ENCODE assay signal across 17 cellular contexts in genomic region chr5:136033848-136034247, GRCh38. TPM values are rescaled to one million over a fixed set of nuclear protein-coding genes. Genes with fewer than 3 reads are reported as not detected.
A peak's percentile ranks its signal among the peaks of the same experiment; 100 is the strongest.
DNase-seq lines count a peak whose midpoint lies in the region; ATAC-seq and TF ChIP-seq lines count a peak whose summit lies in the region.
"Had no signal": no experiment of that assay in that cellular context is flagged by ENCODE, and none has a peak within 500 bp of the region (broad histone marks: within the 10 kb centered on the region; RNA-seq: fewer than 3 reads in every experiment).

No MANE protein-coding gene starts in this region.

- no peak overlapping the region for H3K14ac ChIP-seq in IMR-90 (replicated peaks; ENCODE audit: low read depth, low read length)

- no peak overlapping the region; the same call in 1 of the 2 replicates for H2BK20ac ChIP-seq in IMR-90 (ENCODE audit: low read depth, low read length)

- intact Hi-C loops in IMR-90 (cut with micrococcal nuclease) = loop anchor here (2.0 kb wide), 1 partner anchor 25 kb away; no protein-coding TSS in a partner anchor
- intact Hi-C loops in spleen (cut with DNase I; ENCODE audit: low total_unique reads) = no loop called here

- H4K20me1 ChIP-seq in IMR-90 (ENCODE audit: insufficient read depth, low read length) (peaks cover 50% of the 10 kb centered on the region), SU-DHL-6 (ENCODE audit: low read depth, low read length) (no peaks in the 10 kb centered on the region)

- no peak overlapping the region; the same call in 1 of the 2 replicates for H4K5ac ChIP-seq in IMR-90 (ENCODE audit: low read depth, low read length)

- peak overlapping the region; percentile 30 to 61; a peak in 3 of 4 replicates for H4K8ac ChIP-seq in IMR-90 (ENCODE audit: low read depth in 2 of 2, low read length in 2 of 2)

- peak overlapping the region; percentile 53 for H2BK5ac ChIP-seq in IMR-90 (ENCODE audit: low read depth, low read length, poor library complexity, severe bottlenecking)

- CTCF ChIA-PET in IMR-90 (lab: Yijun Ruan, JAX) = no interaction called here

- H2AFZ ChIP-seq in IMR-90 (replicated peaks; ENCODE audit: low read length, poor library complexity) (peak overlapping the region; percentile 5), SU-DHL-6 (ENCODE audit: low read depth, low read length, severe bottlenecking) (peak overlapping the region; percentile 2)
- H2AFZ ChIP-seq: hepatocyte had no signal

- H3K9ac ChIP-seq in IMR-90 (ENCODE audit: low read depth, low read length) (0 out of 2 replicates have a peak overlapping the region, but pooled peaks have one; percentile 2), SU-DHL-6 (ENCODE audit: low read length) (no peak overlapping the region)

- H3K56ac ChIP-seq in IMR-90 (ENCODE audit: extremely low read depth, insufficient read depth, low read length) = no peak overlapping the region

- H4K91ac ChIP-seq in IMR-90 (ENCODE audit: insufficient read depth, low read depth, low read length) = no peak overlapping the region

- H3K79me1 ChIP-seq in IMR-90 (ENCODE audit: low read depth in 1 of 2, low read length in 2 of 2) = peaks cover 33 to 91% of the 10 kb centered on the region in 2 experiments

- DNase-seq in IMR-90 (no peak), fibroblast of the aortic adventitia (ENCODE audit: low read depth) (peak; percentile 71), spleen (peak; percentile 32), activated T-cell treated with anti-CD3 and anti-CD28 coated beads for 4 hours (no peak), CD1c-positive myeloid dendritic cell (ENCODE audit: extremely low spot score) (no peak)
- DNase-seq: activated CD4-positive, CD25-positive, alpha-beta regulatory T cell treated with anti-CD3 and anti-CD28 coated beads, Interleukin-2, amount 50 U/mL, for 72 hours; CD4-positive, alpha-beta memory T cell; cerebellar nuclear complex; Karpas-422; NCI-H1436; NCI-H748 treated with DMSO at 0.1 percent for 48 hours; ovary; stimulated activated CD4-positive, alpha-beta T cell treated with anti-CD3 and anti-CD28 coated beads, Interleukin-12 subunit alpha, Interleukin-12 subunit beta, amount 100 ng/mL, for 4 hours; stomach had no signal

- H3K4me2 ChIP-seq in IMR-90 (ENCODE audit: low read depth, low read length) (no peak overlapping the region), SU-DHL-6 (ENCODE audit: low read depth, low read length, poor library complexity, severe bottlenecking) (peak overlapping the region; percentile 16)
- H3K4me2 ChIP-seq: hepatocyte had no signal

- dilution Hi-C loops in IMR-90 (cut with HindIII; ENCODE audit: low sequenced_read_pairs, unreplicated experiment) = no loop called here

- H3K4me1 ChIP-seq in IMR-90 (ENCODE audit: control insufficient read depth, insufficient read depth, low read length) (peaks cover 21% of the 10 kb centered on the region), spleen (peaks cover 18 to 81% (median 46%) of the 10 kb centered on the region in 6 donors)

- POLR2A ChIA-PET in IMR-90 (lab: Charles Lee; ENCODE audit: unreplicated experiment) = no interaction called here

- peak overlapping the region; percentile 3; the same call in 1 of the 2 replicates for H3K4ac ChIP-seq in IMR-90 (ENCODE audit: low read depth, low read length)

- peak overlapping the region; percentile 6; the same call in 1 of the 2 replicates for H2AK5ac ChIP-seq in IMR-90 (ENCODE audit: low read depth, low read length)

- H3K9me2 ChIP-seq in SU-DHL-6 (replicated peaks; ENCODE audit: insufficient read depth, low read length) = no peaks in the 10 kb centered on the region

- H2BK120ac ChIP-seq in IMR-90 (ENCODE audit: low read depth, low read length) = peak overlapping the region; percentile 36

- H3K9me1 ChIP-seq in IMR-90 (ENCODE audit: insufficient read depth, low read length) = peaks cover 22% of the 10 kb centered on the region

- H3K18ac ChIP-seq in IMR-90 (ENCODE audit: low read depth, low read length) = peak overlapping the region; percentile 9

- H3K27ac ChIP-seq in IMR-90 (ENCODE audit: insufficient read depth, low read length) = peak overlapping the region; percentile 53; the same call in 1 of the 2 replicates
- H3K27ac ChIP-seq in SU-DHL-6 (ENCODE audit: low read depth, low read length) = no peak overlapping the region
- H3K27ac ChIP-seq in spleen = peak overlapping the region in 1 of 8 donors; percentile 11
- H3K27ac ChIP-seq: hepatocyte, ovary, stomach had no signal

- no peak overlapping the region for H2BK15ac ChIP-seq in IMR-90 (ENCODE audit: low read depth, low read length)

- no peak for TF ChIP-seq CTCF in IMR-90 (conservative IDR thresholded peaks at IDR 0.05; ENCODE audit: low read depth, low read length)
- TF ChIP-seq CTCF in SU-DHL-6 (IDR thresholded peaks at IDR 0.05; ENCODE audit: insufficient read depth, low read length, poor library complexity, severe bottlenecking) = no peak
- no peak for TF ChIP-seq CTCF in fibroblast of the aortic adventitia (IDR thresholded peaks at IDR 0.05; ENCODE audit: insufficient read depth, low read length)
- no peak for TF ChIP-seq CTCF in spleen (IDR thresholded peaks at IDR 0.05 in 8 of 11, conservative IDR thresholded peaks at IDR 0.05 in 3 of 11)

- H3K36me3 ChIP-seq in IMR-90 (ENCODE audit: control insufficient read depth, insufficient read depth, low read length) (peaks cover 80% of the 10 kb centered on the region), SU-DHL-6 (ENCODE audit: low read length) (no peaks in the 10 kb centered on the region), spleen (no peaks in the 10 kb centered on the region)
- H3K36me3 ChIP-seq: ovary had no signal

- in situ Hi-C loops in IMR-90 (cut with MboI; ENCODE audit: low sequenced_read_pairs) = no loop called here

- no peak for TF ChIP-seq RAD21 in IMR-90 (IDR thresholded peaks at IDR 0.05; ENCODE audit: low read length)

- no peak for ATAC-seq in IMR-90 (ENCODE audit: low read depth)
- no peak for ATAC-seq in HG03280 (IDR thresholded peaks at IDR 0.05; ENCODE audit: unreplicated experiment)

- no peaks in the 10 kb centered on the region for H3F3A ChIP-seq in SU-DHL-6 (ENCODE audit: insufficient read depth)

- H3K4me3 ChIP-seq in IMR-90 (ENCODE audit: insufficient read depth, low read depth, low read length) (no peak overlapping the region), SU-DHL-6 (ENCODE audit: insufficient read depth, low read length, poor library complexity, severe bottlenecking) (no peak overlapping the region), fibroblast of the aortic adventitia (ENCODE audit: low read depth, low read length) (no peak overlapping the region), spleen (no peak overlapping the region)
- H3K4me3 ChIP-seq: hepatocyte, ovary, stomach had no signal

- peaks cover 12% of the 10 kb centered on the region for H3K9me3 ChIP-seq in IMR-90 (ENCODE audit: control insufficient read depth, insufficient read depth, low read length)
- H3K9me3 ChIP-seq in SU-DHL-6 (ENCODE audit: insufficient read depth, low read length) = no peaks in the 10 kb centered on the region
- H3K9me3 ChIP-seq in spleen = peaks cover 0 to 5% (median 2%) of the 10 kb centered on the region in 8 donors
- H3K9me3 ChIP-seq: ovary, stomach had no signal

- 97% methylated on average over 4 of the region's 5 CpGs; no CpG with 5 or more reads in 1 of the 2 experiments for WGBS in IMR-90 (ENCODE audit: extremely low coverage in 2 of 2, insufficient read length in 1 of 2), 2 experiments
- 64 to 81% (median 71%) methylated on average over 5 of the region's 5 CpGs for WGBS in spleen, 5 donors

- peak overlapping the region; percentile 6 for H2AK9ac ChIP-seq in IMR-90 (replicated peaks; ENCODE audit: low read depth, low read length, poor library complexity)

- H3K79me2 ChIP-seq in SU-DHL-6 (ENCODE audit: insufficient read depth, low read length) = no peaks in the 10 kb centered on the region

- no peak for TF ChIP-seq POLR2A in IMR-90 (IDR thresholded peaks at IDR 0.05; ENCODE audit: low read depth, low read length)
- no peak for TF ChIP-seq POLR2A in spleen (IDR thresholded peaks at IDR 0.05)

- H3K27me3 ChIP-seq in IMR-90 (ENCODE audit: control insufficient read depth, insufficient read depth, low read length) = no peaks in the 10 kb centered on the region
- no peaks in the 10 kb centered on the region for H3K27me3 ChIP-seq in SU-DHL-6 (ENCODE audit: low read length)
- peaks cover 0 to 11% (median 5%) of the 10 kb centered on the region in 7 donors for H3K27me3 ChIP-seq in spleen (replicated peaks in 1 of 7)
- H3K27me3 ChIP-seq: ovary had no signal

- H3K23ac ChIP-seq in IMR-90 (ENCODE audit: low read depth, low read length) = peak overlapping the region; percentile 3; the same call in 1 of the 2 replicates

- no TSS peak for BruUV-seq in IMR-90 (replicated peaks; lab: Mats Ljungman, UMichigan)

TF ChIP-seq in IMR-90, 13 proteins besides CTCF, POLR2A, EP300 and RAD21:
- TF ChIP-seq CEBPB (IDR thresholded peaks at IDR 0.05; ENCODE audit: low read depth, low read length) = no peak
- TF ChIP-seq USF2 (IDR thresholded peaks at IDR 0.05; ENCODE audit: low read depth, low read length) = peak; percentile 57

RNA-seq across cellular contexts. Expression of gene TGFBI, which starts 5.1 kb away (rescaled TPM):
- total RNA-seq in IMR-90 (2012; rRNA removed) = 483 and 618 TPM in 2 replicates
- 1,362 and 1,551 TPM in 2 replicates for polyA plus RNA-seq in IMR-90 (2012; rRNA removed)
- 790 and 1,298 TPM in 2 replicates for polyA plus RNA-seq in IMR-90 (2012; cell fraction: cytosol; rRNA removed)
- 1,060 and 1,205 TPM in 2 replicates for polyA plus RNA-seq in IMR-90 (2012; cell fraction: nucleus; rRNA removed; ENCODE audit: low replicate concordance)
- total RNA-seq in fibroblast of the aortic adventitia (ENCODE audit: low replicate concordance) = 169 and 227 TPM in 2 replicates
- 100 to 1,000 TPM; 126 to 214 (median 157) TPM for total RNA-seq in spleen
- polyA plus RNA-seq in spleen = 10 to 100 TPM; 31.0 to 59.5 (median 56.9) TPM

Comparison
In these comparisons a context has a peak if more than half of its experiments do, and no peak if none do; other contexts are left out.
1. DNase-seq: peak in fibroblast of the aortic adventitia (single experiment) and spleen (single experiment); none in IMR-90 (single experiment), activated T-cell treated with anti-CD3 and anti-CD28 coated beads for 4 hours (single experiment) and CD1c-positive myeloid dendritic cell (single experiment).